In the genomic region with DNA sequence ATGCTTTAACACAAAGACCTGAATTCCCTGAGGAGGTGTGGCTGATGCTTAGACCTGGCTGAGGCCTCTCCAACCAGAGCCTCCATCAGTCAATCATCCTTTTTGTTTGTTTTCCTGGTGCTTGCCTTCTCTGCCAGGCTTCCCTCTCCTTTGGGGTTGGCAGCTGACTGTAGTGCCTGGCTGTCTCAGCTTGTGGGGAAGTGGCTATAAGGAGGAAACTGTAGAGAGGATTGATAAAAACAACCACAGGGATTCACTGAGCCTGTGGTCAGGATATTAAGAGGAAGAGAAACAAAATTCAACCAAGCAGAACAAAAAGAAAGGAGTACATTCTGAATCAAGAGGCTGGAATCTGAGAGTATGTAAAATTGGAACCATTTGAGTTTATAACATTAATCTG, we compare ENCODE assay signal across 12 cellular contexts. TPM values are rescaled to one million over a fixed set of nuclear protein-coding genes. Genes with fewer than 3 reads are reported as not detected.
DNase-seq lines count a peak whose midpoint lies in the region; ATAC-seq, FAIRE-seq and TF ChIP-seq lines count a peak whose summit lies in the region.
"Not testable (repeated sequence)": the region's sequence is repeated elsewhere in the genome, so short reads cannot be mapped to it uniquely, and the experiment has no call there.
"Had no signal": no experiment of that assay in that cellular context is flagged by ENCODE, and none has a peak within 500 bp of the region (broad histone marks: within the 10 kb centered on the region; RNA-seq: fewer than 3 reads in every experiment).

No MANE protein-coding gene starts in this region.

- CTCF ChIA-PET in PC-3 (lab: Charles Lee): not testable (repeated sequence)

- H3K36me3 Mint-ChIP-seq in naive B cell; stimulated activated naive B cell treated with anti-CD40 and anti-IgM and Interleukin-4, amounts not matched to agents 10 μg/mL and 1 μg/mL and 100 μg/mL, for 72 hours: not testable (repeated sequence)

- not testable (repeated sequence) for H3K9me3 ChIP-seq in PC-3 (ENCODE audit: low read length); right lobe of liver

- H3K79me2 ChIP-seq in PC-3 (ENCODE audit: low read length): not testable (repeated sequence)

- DNase-seq in GM12892 (ENCODE audit: insufficient read length); PC-3; Right ventricle myocardium superior; right lobe of liver; stimulated activated naive B cell treated with anti-CD40 and anti-IgM and Interleukin-4, amounts not matched to agents 10 μg/mL and 1 μg/mL and 100 μg/mL, for 72 hours: not testable (repeated sequence)
- peak; percentile 7 for DNase-seq in naive B cell

- H3K9ac ChIP-seq in PC-3 (ENCODE audit: low read length): not testable (repeated sequence)

- not testable (repeated sequence) for TF ChIP-seq POLR2A in GM12892 (IDR thresholded peaks at IDR 0.05; ENCODE audit: low read depth, low read length); right lobe of liver (IDR thresholded peaks at IDR 0.05)

- H3K27ac Mint-ChIP-seq in naive B cell; stimulated activated naive B cell treated with anti-CD40 and anti-IgM and Interleukin-4, amounts not matched to agents 10 μg/mL and 1 μg/mL and 100 μg/mL, for 72 hours: not testable (repeated sequence)

- H3K36me3 ChIP-seq in PC-3 (ENCODE audit: low read depth, low read length); right lobe of liver: not testable (repeated sequence)

- POLR2A ChIA-PET in PC-3 (lab: Charles Lee; ENCODE audit: unreplicated experiment): not testable (repeated sequence)

- TF ChIP-seq CTCF in PC-3 (conservative IDR thresholded peaks at IDR 0.05; ENCODE audit: low read depth, low read length); right lobe of liver (IDR thresholded peaks at IDR 0.05): not testable (repeated sequence)

- not testable (repeated sequence) for H3K4me2 ChIP-seq in PC-3 (ENCODE audit: low read length)

- not testable (repeated sequence) for H2AFZ ChIP-seq in PC-3 (ENCODE audit: low read length)

- ATAC-seq in PC-3 (peak; percentile 33), Right ventricle myocardium superior (ENCODE audit: poor library complexity) (peak; percentile 65), right lobe of liver (peak in 3 of 4 donors; percentile 48 to 63 (median 61)), naive B cell (ENCODE audit: low read depth in 2 of 2) (peak; percentile 60 to 64)
- ATAC-seq in stimulated activated naive B cell treated with anti-CD40 and anti-IgM and Interleukin-4, amounts not matched to agents 10 μg/mL and 1 μg/mL and 100 μg/mL, for 72 hours (replicated peaks): peak; percentile 62 to 71

- peak; percentile 27 for FAIRE-seq in GM12892 (lab: Jason Lieb, UNC)

- not testable (repeated sequence) for H3F3A ChIP-seq in PC-3 (ENCODE audit: low read length, unreplicated experiment)

- H3K27me3 ChIP-seq in PC-3 (ENCODE audit: low read length); right lobe of liver: not testable (repeated sequence)

- not testable (repeated sequence) for H3K27me3 Mint-ChIP-seq in naive B cell; stimulated activated naive B cell treated with anti-CD40 and anti-IgM and Interleukin-4, amounts not matched to agents 10 μg/mL and 1 μg/mL and 100 μg/mL, for 72 hours

- H3K27ac ChIP-seq in PC-3 (ENCODE audit: low read length); right lobe of liver: not testable (repeated sequence)

- H3K4me3 Mint-ChIP-seq in naive B cell; stimulated activated naive B cell treated with anti-CD40 and anti-IgM and Interleukin-4, amounts not matched to agents 10 μg/mL and 1 μg/mL and 100 μg/mL, for 72 hours: not testable (repeated sequence)

- not testable (repeated sequence) for H3K4me3 ChIP-seq in PC-3 (ENCODE audit: low read length); right lobe of liver

- intact Hi-C loops in PC-3 (cut with micrococcal nuclease); Right ventricle myocardium superior (cut with DNase I); right lobe of liver (cut with DNase I): not testable (repeated sequence)

- not testable (repeated sequence) for BruUV-seq in PC-3 (replicated peaks; lab: Mats Ljungman, UMichigan)

- H3K4me1 Mint-ChIP-seq in naive B cell; stimulated activated naive B cell treated with anti-CD40 and anti-IgM and Interleukin-4, amounts not matched to agents 10 μg/mL and 1 μg/mL and 100 μg/mL, for 72 hours: not testable (repeated sequence)

- H4K20me1 ChIP-seq in PC-3 (ENCODE audit: low read length): not testable (repeated sequence)

- not testable (repeated sequence) for H3K9me2 ChIP-seq in PC-3 (replicated peaks; ENCODE audit: low read length)

- not testable (repeated sequence) for H3K4me1 ChIP-seq in PC-3 (ENCODE audit: insufficient read depth, low read length); right lobe of liver

- not testable (repeated sequence) for H3K9me3 Mint-ChIP-seq in naive B cell; stimulated activated naive B cell treated with anti-CD40 and anti-IgM and Interleukin-4, amounts not matched to agents 10 μg/mL and 1 μg/mL and 100 μg/mL, for 72 hours

RNA-seq across cellular contexts. Expression of gene FCGR2B, which starts 4.4 kb away (rescaled TPM):
- polyA plus RNA-seq in GM12892 (2012; ENCODE audit: missing spikeins): 30.8 TPM
- total RNA-seq in PC-3 (2014; rRNA removed): not detected in 2 replicates
- total RNA-seq in Right ventricle myocardium superior: 17.5 TPM
- total RNA-seq in right lobe of liver: 10 to 100 TPM; 15.5 to 30.9 (median 25.0) TPM
- polyA plus RNA-seq in naive B cell (ENCODE audit: low read depth in 6 of 6): 100 to 1,000 TPM; 232 to 404 (median 304) TPM
- total RNA-seq: Daoy, H7, HFFc6 had no signal
- polyA plus RNA-seq: A549 had no signal

RNA-seq across cellular contexts. Expression of gene FCGR3B, which starts 27.5 kb away (rescaled TPM):
- polyA plus RNA-seq in GM12892 (2012; ENCODE audit: missing spikeins): not detected
- not detected in 2 replicates for total RNA-seq in PC-3 (2014; rRNA removed)
- total RNA-seq in Right ventricle myocardium superior: 1.8 TPM
- 10 to 100 TPM in 1 of 6 experiments, 1 to 10 TPM in 5; 1.7 to 14.3 (median 3.6) TPM for total RNA-seq in right lobe of liver
- 1 to 10 TPM in 3 of 6 donors, under 1 TPM in 1, not detected in 2; 0.27 to 9.4 (median 1.1) TPM for polyA plus RNA-seq in naive B cell (ENCODE audit: low read depth in 6 of 6)
- total RNA-seq: CD4-positive, alpha-beta memory T cell; Daoy; H7; HFFc6; HT1080 had no signal
- polyA plus RNA-seq: A549; CD4-positive, alpha-beta memory T cell had no signal

RNA-seq across cellular contexts. Expression of gene FCRLA, which starts 48.5 kb away (rescaled TPM):
- 133 TPM for polyA plus RNA-seq in GM12892 (2012; ENCODE audit: missing spikeins)
- not detected in 2 replicates for total RNA-seq in PC-3 (2014; rRNA removed)
- not detected for total RNA-seq in Right ventricle myocardium superior
- under 1 TPM in 1 of 6 experiments, not detected in 5; 0.20 TPM for total RNA-seq in right lobe of liver
- 1,000 to 10,000 TPM in 1 of 6 donors, 100 to 1,000 TPM in 5; 625 to 1,343 (median 750) TPM for polyA plus RNA-seq in naive B cell (ENCODE audit: low read depth in 6 of 6)
- total RNA-seq: CD4-positive, alpha-beta memory T cell; H7 had no signal

Comparison
In these comparisons a context has a peak if more than half of its experiments do, and no peak if none do; other contexts are left out.
1. RNA of gene FCGR2B, which starts 4.4 kb away (total RNA-seq): 15.5 to 30.9 TPM in right lobe of liver and 17.5 TPM in Right ventricle myocardium superior (single experiment); not detected in PC-3; every median in the first group is over 10 times any median in the second.
2. Peak in every context shown above with its lines, with median percentiles within 50 percentile points of each other: ATAC-seq.